In genomic region chr1:207822602-207823451, GRCh38 we compare ENCODE assay signal across 8 cellular contexts.
A peak's percentile ranks its signal among the peaks of the same experiment; 100 is the strongest.
DNase-seq lines count a peak whose midpoint lies in the region; ATAC-seq lines count a peak whose summit lies in the region.

No MANE protein-coding gene starts in this region.

- peaks cover 8% of the 10 kb centered on the region for H3K79me1 ChIP-seq in mesenchymal stem cell (replicated peaks; ENCODE audit: low read length, poor library complexity, severe bottlenecking)

- peak overlapping the region in 1 of 2 experiments; percentile 81 for H3K4me3 ChIP-seq in mesenchymal stem cell (ENCODE audit: insufficient read depth in 1 of 2, low read depth in 1 of 2, low read length in 2 of 2)

- ATAC-seq in GM19372 (IDR thresholded peaks at IDR 0.05; ENCODE audit: low read depth, unreplicated experiment) (peak; percentile 68), HG03442 (IDR thresholded peaks at IDR 0.05; ENCODE audit: unreplicated experiment) (peak; percentile 55)

- no peaks in the 10 kb centered on the region for H3K27me3 Mint-ChIP-seq in dendritic cell treated with granulocyte-macrophage colony-stimulating factor and Interleukin-4, amounts not matched to agents 40 ng/mL and 50 ng/mL, for 4 days

- H3K18ac ChIP-seq in mesenchymal stem cell (ENCODE audit: low read depth in 1 of 2, low read length in 2 of 2) = peak overlapping the region in 1 of 2 experiments; percentile 29

- H3K27ac ChIP-seq in mesenchymal stem cell (ENCODE audit: low read length, poor library complexity, severe bottlenecking) = no peak overlapping the region

- H3K9me3 ChIP-seq in mesenchymal stem cell (ENCODE audit: control insufficient read depth, low read length) = no peaks in the 10 kb centered on the region

- no peak overlapping the region for H3K14ac ChIP-seq in mesenchymal stem cell (ENCODE audit: low read length in 2 of 2)

- H3K4me1 Mint-ChIP-seq in dendritic cell treated with granulocyte-macrophage colony-stimulating factor and Interleukin-4, amounts not matched to agents 40 ng/mL and 50 ng/mL, for 4 days (ENCODE audit: low read depth) = peaks cover 100% of the 10 kb centered on the region

- peaks cover 66% of the 10 kb centered on the region for H3K36me3 Mint-ChIP-seq in dendritic cell treated with granulocyte-macrophage colony-stimulating factor and Interleukin-4, amounts not matched to agents 40 ng/mL and 50 ng/mL, for 4 days (ENCODE audit: low read depth)

- peaks cover 3 to 20% of the 10 kb centered on the region in 2 experiments for H3K36me3 ChIP-seq in mesenchymal stem cell (ENCODE audit: control insufficient read depth in 1 of 2, insufficient read depth in 2 of 2, low read depth in 1 of 2, low read length in 2 of 2)

- DNase-seq in COR-L47 (lab: John Stamatoyannopoulos, UW) = peak; percentile 48
- peak; percentile 34 to 52 for DNase-seq in activated CD4-positive, alpha-beta T cell treated with anti-CD3 and anti-CD28 coated beads for 24 hours (ENCODE audit: low read depth in 2 of 2)
- DNase-seq in mesenchymal stem cell = peak; percentile 43
- DNase-seq in stimulated activated CD8-positive, alpha-beta memory T cell treated with anti-CD3 and anti-CD28 coated beads, Interleukin-4, amount 100 ng/mL, for 24 hours (ENCODE audit: low read depth) = peak; percentile 38
- no peak for DNase-seq in GOT3 (lab: John Stamatoyannopoulos, UW)

- H2BK15ac ChIP-seq in mesenchymal stem cell (ENCODE audit: low read depth, poor library complexity, severe bottlenecking) = peak overlapping the region; percentile 78

- no peak overlapping the region for H3K4me2 ChIP-seq in mesenchymal stem cell (ENCODE audit: low read length, poor library complexity, severe bottlenecking)

- no peak overlapping the region for H4K91ac ChIP-seq in mesenchymal stem cell (ENCODE audit: low read length)

- peak overlapping the region; percentile 87 for H3K4me3 Mint-ChIP-seq in dendritic cell treated with granulocyte-macrophage colony-stimulating factor and Interleukin-4, amounts not matched to agents 40 ng/mL and 50 ng/mL, for 4 days

- H3K9ac ChIP-seq in mesenchymal stem cell (ENCODE audit: low read length) = peak overlapping the region; percentile 85

- intact Hi-C loops in dendritic cell treated with granulocyte-macrophage colony-stimulating factor and Interleukin-4, amounts not matched to agents 40 ng/mL and 50 ng/mL, for 4 days (cut with micrococcal nuclease) = no loop called here

- H2AK5ac ChIP-seq in mesenchymal stem cell (ENCODE audit: low read length, severe bottlenecking) = no peak overlapping the region

- no peak overlapping the region for H2AFZ ChIP-seq in mesenchymal stem cell (ENCODE audit: low read depth, low read length)

- H3K4ac ChIP-seq in mesenchymal stem cell (ENCODE audit: low read depth in 1 of 2, low read length in 2 of 2) = peak overlapping the region; percentile 19 to 28

- peak overlapping the region; percentile 43 to 57 for H2BK12ac ChIP-seq in mesenchymal stem cell (ENCODE audit: low read length in 2 of 2)

- no peak overlapping the region for H4K8ac ChIP-seq in mesenchymal stem cell (ENCODE audit: low read length)

- no peaks in the 10 kb centered on the region for H3K9me3 Mint-ChIP-seq in dendritic cell treated with granulocyte-macrophage colony-stimulating factor and Interleukin-4, amounts not matched to agents 40 ng/mL and 50 ng/mL, for 4 days

- no peaks in the 10 kb centered on the region for H3K27me3 ChIP-seq in mesenchymal stem cell (ENCODE audit: control insufficient read depth in 1 of 2, insufficient read depth in 1 of 2, low read length in 2 of 2)

- H3K27ac Mint-ChIP-seq in dendritic cell treated with granulocyte-macrophage colony-stimulating factor and Interleukin-4, amounts not matched to agents 40 ng/mL and 50 ng/mL, for 4 days = peak overlapping the region; percentile 95

- H2BK5ac ChIP-seq in mesenchymal stem cell (ENCODE audit: low read depth, low read length, poor library complexity, severe bottlenecking) = no peak overlapping the region

- peak overlapping the region; percentile 34 for H2BK120ac ChIP-seq in mesenchymal stem cell (ENCODE audit: low read depth, low read length)

- WGBS in mesenchymal stem cell = 98% methylated on average over 8 of the region's 11 CpGs

- H3K4me1 ChIP-seq in mesenchymal stem cell (ENCODE audit: control insufficient read depth, insufficient read depth, low read depth, low read length) = peaks cover 20% of the 10 kb centered on the region

- H3K23ac ChIP-seq in mesenchymal stem cell (ENCODE audit: low read length in 2 of 2) = no peak overlapping the region
